1 cellular context compared by ENCODE assay signal in genomic region chr19:56321981-56322558, GRCh38.
TF ChIP-seq lines count a peak whose summit lies in the region.

No MANE protein-coding gene starts in this region.

TF ChIP-seq in GM12878, 131 proteins besides CTCF, POLR2A, EP300 and RAD21:
- peak; percentile 93 for TF ChIP-seq SPI1 (IDR thresholded peaks at IDR 0.05; ENCODE audit: borderline replicate concordance, insufficient read depth, low read depth, low read length)
- TF ChIP-seq ATF7 (IDR thresholded peaks at IDR 0.05; ENCODE audit: low read depth): 0 out of 2 replicates have a peak, but pooled peaks have one; percentile 47
- TF ChIP-seq REST (IDR thresholded peaks at IDR 0.05; ENCODE audit: low read depth, low read length): no peak
